Comparison of ENCODE assay signal across 14 cellular contexts in the genomic region with DNA sequence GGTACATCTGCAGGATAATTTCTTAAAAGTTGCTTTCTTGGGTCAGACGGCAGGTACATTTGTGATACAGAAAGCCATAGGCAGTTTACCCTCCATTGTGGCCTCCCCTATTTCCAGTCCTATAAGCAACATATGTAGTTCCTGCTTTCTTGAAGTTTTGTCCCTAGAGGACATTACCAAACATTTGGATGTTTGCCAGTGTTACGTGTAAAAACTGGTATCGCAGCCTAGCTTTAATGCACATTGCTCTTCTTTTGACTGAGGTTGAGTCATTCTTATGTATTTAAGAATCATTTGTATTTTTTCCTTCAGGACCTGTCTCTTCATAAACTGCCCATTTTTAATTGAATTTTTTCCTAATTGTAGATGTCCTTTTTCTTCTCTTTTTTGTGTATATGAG.
DNase-seq lines count a peak whose midpoint lies in the region; TF ChIP-seq lines count a peak whose summit lies in the region.
"Had no signal": no experiment of that assay in that cellular context is flagged by ENCODE, and none has a peak within 500 bp of the region (broad histone marks: within the 10 kb centered on the region; RNA-seq: fewer than 3 reads in every experiment).

No MANE protein-coding gene starts in this region.

- WGBS in suprapubic skin, result 26% methylated on average over 3 of the region's 3 CpGs

- no peak overlapping the region for H3K27ac Mint-ChIP-seq in activated CD4-positive, alpha-beta T cell treated with anti-CD3 and anti-CD28 coated beads, Interleukin-2, amount 10 ng/mL, durations not matched to agents 7 days and 5 days
- H3K27ac Mint-ChIP-seq: activated naive CD8-positive, alpha-beta T cell; CD4-positive, CD25-positive, alpha-beta regulatory T cell; naive B cell had no signal

- no peak for TF ChIP-seq POLR2A in suprapubic skin (IDR thresholded peaks at IDR 0.05)

- no peak for TF ChIP-seq EP300 in suprapubic skin (IDR thresholded peaks at IDR 0.05)

- DNase-seq in EH (ENCODE audit: low read depth) (peak; percentile 9), NCI-H1105 (lab: John Stamatoyannopoulos, UW) (peak; percentile 87), SKM-1 (lab: John Stamatoyannopoulos, UW; ENCODE audit: unreplicated experiment) (peak; percentile 26), foreskin fibroblast (peak; percentile 14 to 59), suprapubic skin (ENCODE audit: low spot score in 2 of 2) (no peak)
- DNase-seq in stimulated activated naive CD4-positive, alpha-beta T cell (lab: John Stamatoyannopoulos, UW), result no peak
- no peak for DNase-seq in stimulated activated naive CD4-positive, alpha-beta T cell treated with Interleukin-2 at 50 U/mL for 16 hours (lab: John Stamatoyannopoulos, UW)
- DNase-seq in activated CD4-positive, alpha-beta T cell treated with anti-CD3 and anti-CD28 coated beads, Interleukin-2, amount 10 ng/mL, durations not matched to agents 7 days and 5 days, result no peak
- DNase-seq: CD4-positive, CD25-positive, alpha-beta regulatory T cell; naive B cell; Peyer's patch; small intestine had no signal

- H3K4me3 ChIP-seq in foreskin fibroblast (ENCODE audit: low read depth in 1 of 2, low read length in 2 of 2) (no peak overlapping the region), suprapubic skin (no peak overlapping the region)
- H3K4me3 ChIP-seq: GM12878, Peyer's patch had no signal

- peaks cover 10% of the 10 kb centered on the region for H3K4me1 ChIP-seq in suprapubic skin
- H3K4me1 ChIP-seq: Peyer's patch had no signal

- H3K36me3 ChIP-seq in suprapubic skin, result no peaks in the 10 kb centered on the region
- H3K36me3 ChIP-seq: Peyer's patch had no signal

- no peaks in the 10 kb centered on the region for H3K36me3 Mint-ChIP-seq in activated CD4-positive, alpha-beta T cell treated with anti-CD3 and anti-CD28 coated beads, Interleukin-2, amount 10 ng/mL, durations not matched to agents 7 days and 5 days (ENCODE audit: low read depth)
- H3K36me3 Mint-ChIP-seq: activated naive CD8-positive, alpha-beta T cell; CD4-positive, CD25-positive, alpha-beta regulatory T cell; naive B cell had no signal

- H3K9me3 Mint-ChIP-seq in activated CD4-positive, alpha-beta T cell treated with anti-CD3 and anti-CD28 coated beads, Interleukin-2, amount 10 ng/mL, durations not matched to agents 7 days and 5 days, result no peaks in the 10 kb centered on the region

- H3K27me3 ChIP-seq in suprapubic skin, result no peaks in the 10 kb centered on the region
- H3K27me3 ChIP-seq: Peyer's patch had no signal

- H3K9me3 ChIP-seq in suprapubic skin, result no peaks in the 10 kb centered on the region
- H3K9me3 ChIP-seq: Peyer's patch had no signal

- no peak overlapping the region for H3K27ac ChIP-seq in suprapubic skin
- H3K27ac ChIP-seq: Peyer's patch had no signal

- no peak for TF ChIP-seq CTCF in foreskin fibroblast (IDR thresholded peaks at IDR 0.05; ENCODE audit: low read depth, low read length)
- no peak for TF ChIP-seq CTCF in suprapubic skin (IDR thresholded peaks at IDR 0.05)

- POLR2A ChIA-PET in activated CD4-positive, alpha-beta T cell treated with anti-CD3 and anti-CD28 coated beads, Interleukin-2, amount 10 ng/mL, durations not matched to agents 7 days and 5 days (lab: Charles Lee), result no interaction called here

- CTCF ChIA-PET in activated CD4-positive, alpha-beta T cell treated with anti-CD3 and anti-CD28 coated beads, Interleukin-2, amount 10 ng/mL, durations not matched to agents 7 days and 5 days (lab: Charles Lee), result no interaction called here

- no peak overlapping the region for H3K4me3 Mint-ChIP-seq in activated CD4-positive, alpha-beta T cell treated with anti-CD3 and anti-CD28 coated beads, Interleukin-2, amount 10 ng/mL, durations not matched to agents 7 days and 5 days
- H3K4me3 Mint-ChIP-seq: activated naive CD8-positive, alpha-beta T cell; CD4-positive, CD25-positive, alpha-beta regulatory T cell; naive B cell had no signal

- no peaks in the 10 kb centered on the region for H3K4me1 Mint-ChIP-seq in activated CD4-positive, alpha-beta T cell treated with anti-CD3 and anti-CD28 coated beads, Interleukin-2, amount 10 ng/mL, durations not matched to agents 7 days and 5 days
- H3K4me1 Mint-ChIP-seq: naive B cell had no signal

- H3K27me3 Mint-ChIP-seq in activated CD4-positive, alpha-beta T cell treated with anti-CD3 and anti-CD28 coated beads, Interleukin-2, amount 10 ng/mL, durations not matched to agents 7 days and 5 days, result peaks cover 10% of the 10 kb centered on the region
- H3K27me3 Mint-ChIP-seq: CD4-positive, CD25-positive, alpha-beta regulatory T cell had no signal

Comparison
In these comparisons a context has a peak if more than half of its experiments do, and no peak if none do; other contexts are left out.
1. DNase-seq: peak in EH (single experiment), NCI-H1105 (single experiment), SKM-1 (single experiment) and foreskin fibroblast (2 of 2); none in stimulated activated naive CD4-positive, alpha-beta T cell (0 of 6), suprapubic skin (0 of 2), stimulated activated naive CD4-positive, alpha-beta T cell treated with Interleukin-2 at 50 U/mL for 16 hours (single experiment) and activated CD4-positive, alpha-beta T cell treated with anti-CD3 and anti-CD28 coated beads, Interleukin-2, amount 10 ng/mL, durations not matched to agents 7 days and 5 days (single experiment).